ENCODE assay signal across 44 cellular contexts in genomic region chr22:32517488-32517887, GRCh38. TPM values are rescaled to one million over a fixed set of nuclear protein-coding genes. Genes with fewer than 3 reads are reported as not detected.
"Had no signal": no experiment of that assay in that cellular context is flagged by ENCODE, and none has a peak within 500 bp of the region (broad histone marks: within the 10 kb centered on the region; RNA-seq: fewer than 3 reads in every experiment).

No MANE protein-coding gene starts in this region.

- H3K27me3 Mint-ChIP-seq: activated naive CD4-positive, alpha-beta T cell treated with anti-CD3 and anti-CD28 coated beads, Interleukin-2, amount 10 ng/mL, durations not matched to agents 7 days and 5 days; activated naive CD4-positive, alpha-beta T cell treated with anti-CD3 and anti-CD28 coated beads, Interleukin-2, amount 50 U/mL, for 24 hours; activated naive CD8-positive, alpha-beta T cell; activated naive CD8-positive, alpha-beta T cell treated with anti-CD3 and anti-CD28 coated beads for 36 hours; activated naive CD8-positive, alpha-beta T cell treated with anti-CD3 and anti-CD28 coated beads, Interleukin-2, amount 50 U/mL, for 24 hours; activated T-cell treated with anti-CD3 and anti-CD28 coated beads, Interleukin-2, amount 50 U/mL, for 24 hours; activated T-helper 17 cell treated with anti-CD3 and anti-CD28 coated beads, Interleukin-2, amount 50 U/mL, for 72 hours; brain; central memory CD8-positive, alpha-beta T cell had no signal

- H3K4me3 ChIP-seq: adrenal gland, ascending aorta, body of pancreas, breast epithelium, cardiac muscle cell had no signal

- H3K36me3 Mint-ChIP-seq: activated naive CD4-positive, alpha-beta T cell treated with anti-CD3 and anti-CD28 coated beads, Interleukin-2, amount 10 ng/mL, durations not matched to agents 7 days and 5 days; activated naive CD4-positive, alpha-beta T cell treated with anti-CD3 and anti-CD28 coated beads, Interleukin-2, amount 50 U/mL, for 24 hours; activated naive CD4-positive, alpha-beta T cell treated with anti-CD3 and anti-CD28 coated beads, Interleukin-2, amount 50 U/mL, for 72 hours; activated naive CD8-positive, alpha-beta T cell treated with anti-CD3 and anti-CD28 coated beads for 36 hours; activated naive CD8-positive, alpha-beta T cell treated with anti-CD3 and anti-CD28 coated beads, Interleukin-2, amount 10 ng/mL, durations not matched to agents 7 days and 5 days had no signal

- H3K27ac Mint-ChIP-seq: activated naive CD4-positive, alpha-beta T cell treated with anti-CD3 and anti-CD28 coated beads for 36 hours; activated naive CD4-positive, alpha-beta T cell treated with anti-CD3 and anti-CD28 coated beads, Interleukin-2, amount 10 ng/mL, durations not matched to agents 7 days and 5 days; activated naive CD4-positive, alpha-beta T cell treated with anti-CD3 and anti-CD28 coated beads, Interleukin-2, amount 50 U/mL, for 24 hours; activated naive CD4-positive, alpha-beta T cell treated with anti-CD3 and anti-CD28 coated beads, Interleukin-2, amount 50 U/mL, for 72 hours; activated naive CD8-positive, alpha-beta T cell; activated naive CD8-positive, alpha-beta T cell treated with anti-CD3 and anti-CD28 coated beads for 36 hours; activated naive CD8-positive, alpha-beta T cell treated with anti-CD3 and anti-CD28 coated beads, Interleukin-2, amount 10 ng/mL, durations not matched to agents 7 days and 5 days; activated naive CD8-positive, alpha-beta T cell treated with anti-CD3 and anti-CD28 coated beads, Interleukin-2, amount 50 U/mL, for 24 hours; activated T-cell treated with anti-CD3 and anti-CD28 coated beads, Interleukin-2, amount 50 U/mL, for 24 hours; activated T-cell treated with anti-CD3 and anti-CD28 coated beads, Interleukin-2, amount 50 U/mL, for 72 hours; activated T-helper 1 cell treated with anti-CD3 and anti-CD28 coated beads, Interleukin-12 subunit alpha, Interleukin-12 subunit beta, Interleukin-2, Interleukin-4 antibody, amounts not matched to agents 30 ng/mL and 10 ng/mL and 1 ng/mL, durations not matched to agents 14 hours and 24 hours and 36 hours; activated T-helper 17 cell treated with anti-CD3 and anti-CD28 coated beads, Interleukin-2, amount 50 U/mL, for 72 hours; activated T-helper 2 cell treated with anti-CD3 and anti-CD28 coated beads, Interferon-gamma antibody, Interleukin-2, Interleukin-4, amounts not matched to agents 10 μg/mL and 5 μg/mL and 100 μg/mL, durations not matched to agents 14 hours and 24 hours and 36 hours; brain had no signal

- H3K9me3 ChIP-seq: adrenal gland, body of pancreas, breast epithelium had no signal

- FAIRE-seq: astrocyte, bronchial epithelial cell had no signal

- H3K9me3 Mint-ChIP-seq: activated naive CD4-positive, alpha-beta T cell treated with anti-CD3 and anti-CD28 coated beads for 36 hours; activated naive CD4-positive, alpha-beta T cell treated with anti-CD3 and anti-CD28 coated beads, Interleukin-2, amount 50 U/mL, for 24 hours; activated naive CD4-positive, alpha-beta T cell treated with anti-CD3 and anti-CD28 coated beads, Interleukin-2, amount 50 U/mL, for 72 hours; activated naive CD8-positive, alpha-beta T cell treated with anti-CD3 and anti-CD28 coated beads for 36 hours; activated naive CD8-positive, alpha-beta T cell treated with anti-CD3 and anti-CD28 coated beads, Interleukin-2, amount 10 ng/mL, durations not matched to agents 7 days and 5 days; activated naive CD8-positive, alpha-beta T cell treated with anti-CD3 and anti-CD28 coated beads, Interleukin-2, amount 50 U/mL, for 24 hours; activated T-cell treated with anti-CD3 and anti-CD28 coated beads, Interleukin-2, amount 50 U/mL, for 24 hours; activated T-cell treated with anti-CD3 and anti-CD28 coated beads, Interleukin-2, amount 50 U/mL, for 4 hours; activated T-cell treated with anti-CD3 and anti-CD28 coated beads, Interleukin-2, amount 50 U/mL, for 72 hours; activated T-helper 1 cell treated with anti-CD3 and anti-CD28 coated beads, Interleukin-12 subunit alpha, Interleukin-12 subunit beta, Interleukin-2, Interleukin-4 antibody, amounts not matched to agents 30 ng/mL and 10 ng/mL and 1 ng/mL, durations not matched to agents 14 hours and 24 hours and 36 hours; activated T-helper 17 cell treated with anti-CD3 and anti-CD28 coated beads, Interleukin-2, amount 50 U/mL, for 72 hours; activated T-helper 2 cell treated with anti-CD3 and anti-CD28 coated beads, Interferon-gamma antibody, Interleukin-2, Interleukin-4, amounts not matched to agents 10 μg/mL and 5 μg/mL and 100 μg/mL, durations not matched to agents 14 hours and 24 hours and 36 hours; central memory CD8-positive, alpha-beta T cell had no signal

- ATAC-seq: activated naive CD4-positive, alpha-beta T cell treated with anti-CD3 and anti-CD28 coated beads, Interleukin-2, amount 50 U/mL, for 72 hours; activated naive CD8-positive, alpha-beta T cell treated with anti-CD3 and anti-CD28 coated beads, Interleukin-2, amount 50 U/mL, for 24 hours; activated T-cell treated with anti-CD3 and anti-CD28 coated beads, Interleukin-2, amount 50 U/mL, for 4 hours; activated T-cell treated with anti-CD3 and anti-CD28 coated beads, Interleukin-2, amount 50 U/mL, for 72 hours; activated T-helper 17 cell treated with anti-CD3 and anti-CD28 coated beads, Interleukin-2, amount 50 U/mL, for 72 hours; body of pancreas had no signal

- H3K36me3 ChIP-seq: adrenal gland, ascending aorta, brain microvascular endothelial cell, breast epithelium, cardiac muscle cell had no signal

- H3K4me1 Mint-ChIP-seq: activated naive CD4-positive, alpha-beta T cell treated with anti-CD3 and anti-CD28 coated beads, Interleukin-2, amount 10 ng/mL, durations not matched to agents 7 days and 5 days; activated naive CD4-positive, alpha-beta T cell treated with anti-CD3 and anti-CD28 coated beads, Interleukin-2, amount 50 U/mL, for 24 hours; activated naive CD8-positive, alpha-beta T cell treated with anti-CD3 and anti-CD28 coated beads for 36 hours; activated naive CD8-positive, alpha-beta T cell treated with anti-CD3 and anti-CD28 coated beads, Interleukin-2, amount 10 ng/mL, durations not matched to agents 7 days and 5 days; activated naive CD8-positive, alpha-beta T cell treated with anti-CD3 and anti-CD28 coated beads, Interleukin-2, amount 50 U/mL, for 24 hours; activated T-helper 17 cell treated with anti-CD3 and anti-CD28 coated beads, Interleukin-2, amount 50 U/mL, for 72 hours; brain; central memory CD8-positive, alpha-beta T cell had no signal

- H3K27ac ChIP-seq: adrenal gland, ascending aorta, body of pancreas, brain microvascular endothelial cell, breast epithelium, cardiac muscle cell had no signal

- H3K27me3 ChIP-seq: adrenal gland, ascending aorta, brain microvascular endothelial cell, breast epithelium, cardiac muscle cell had no signal

- H3K4me3 Mint-ChIP-seq: activated naive CD4-positive, alpha-beta T cell treated with anti-CD3 and anti-CD28 coated beads for 36 hours; activated naive CD4-positive, alpha-beta T cell treated with anti-CD3 and anti-CD28 coated beads, Interleukin-2, amount 10 ng/mL, durations not matched to agents 7 days and 5 days; activated naive CD4-positive, alpha-beta T cell treated with anti-CD3 and anti-CD28 coated beads, Interleukin-2, amount 50 U/mL, for 24 hours; activated naive CD8-positive, alpha-beta T cell; activated naive CD8-positive, alpha-beta T cell treated with anti-CD3 and anti-CD28 coated beads for 36 hours; activated naive CD8-positive, alpha-beta T cell treated with anti-CD3 and anti-CD28 coated beads, Interleukin-2, amount 10 ng/mL, durations not matched to agents 7 days and 5 days; activated naive CD8-positive, alpha-beta T cell treated with anti-CD3 and anti-CD28 coated beads, Interleukin-2, amount 50 U/mL, for 24 hours; activated T-cell treated with anti-CD3 and anti-CD28 coated beads, Interleukin-2, amount 50 U/mL, for 24 hours; activated T-cell treated with anti-CD3 and anti-CD28 coated beads, Interleukin-2, amount 50 U/mL, for 4 hours; activated T-cell treated with anti-CD3 and anti-CD28 coated beads, Interleukin-2, amount 50 U/mL, for 72 hours; activated T-helper 1 cell treated with anti-CD3 and anti-CD28 coated beads, Interleukin-12 subunit alpha, Interleukin-12 subunit beta, Interleukin-2, Interleukin-4 antibody, amounts not matched to agents 30 ng/mL and 10 ng/mL and 1 ng/mL, durations not matched to agents 14 hours and 24 hours and 36 hours; activated T-helper 17 cell treated with anti-CD3 and anti-CD28 coated beads, Interleukin-2, amount 50 U/mL, for 72 hours; brain; central memory CD8-positive, alpha-beta T cell had no signal

- H3K4me1 ChIP-seq: adrenal gland, ascending aorta, body of pancreas, breast epithelium had no signal

- DNase-seq: activated effector memory CD4-positive, alpha-beta T cell treated with anti-CD3 and anti-CD28 coated beads, Interleukin-2, amount 50 U/mL, for 16 hours; activated effector memory CD4-positive, alpha-beta T cell treated with Interleukin-2 at 50 U/mL for 16 hours; activated gamma-delta T cell; activated gamma-delta T cell treated with Interleukin-2 at 50 U/mL for 16 hours; activated naive CD4-positive, alpha-beta T cell; activated naive CD4-positive, alpha-beta T cell treated with anti-CD3 and anti-CD28 coated beads for 36 hours; activated naive CD4-positive, alpha-beta T cell treated with anti-CD3 and anti-CD28 coated beads, Interleukin-2, amount 10 ng/mL, durations not matched to agents 7 days and 5 days; activated naive CD4-positive, alpha-beta T cell treated with anti-CD3 and anti-CD28 coated beads, Interleukin-2, amount 50 U/mL, for 16 hours; activated naive CD4-positive, alpha-beta T cell treated with Interleukin-2 at 50 U/mL for 16 hours; activated naive CD8-positive, alpha-beta T cell treated with anti-CD3 and anti-CD28 coated beads for 36 hours; activated naive CD8-positive, alpha-beta T cell treated with anti-CD3 and anti-CD28 coated beads, Interleukin-2, amount 10 ng/mL, durations not matched to agents 7 days and 5 days; activated naive CD8-positive, alpha-beta T cell treated with anti-CD3 and anti-CD28 coated beads, Interleukin-2, amount 50 U/mL, for 24 hours; activated T-cell treated with anti-CD3 and anti-CD28 coated beads, Interleukin-2, amount 50 U/mL, for 1 hour; activated T-cell treated with anti-CD3 and anti-CD28 coated beads, Interleukin-2, amount 50 U/mL, for 24 hours; activated T-cell treated with anti-CD3 and anti-CD28 coated beads, Interleukin-2, amount 50 U/mL, for 4 hours; activated T-cell treated with anti-CD3 and anti-CD28 coated beads, Interleukin-2, amount 50 U/mL, for 48 hours; activated T-cell treated with anti-CD3 and anti-CD28 coated beads, Interleukin-2, amount 50 U/mL, for 72 hours; adrenal gland; amniotic stem cell; amygdala; anterior cingulate cortex; aorta; body of pancreas; brain microvascular endothelial cell; caudate nucleus; central memory CD4-positive, alpha-beta T cell; cerebellar nuclear complex had no signal

RNA-seq across cellular contexts. Expression of gene BPIFC, which starts 53.2 kb away (rescaled TPM):
- total RNA-seq: activated naive CD4-positive, alpha-beta T cell treated with anti-CD3 and anti-CD28 coated beads for 36 hours; activated naive CD4-positive, alpha-beta T cell treated with anti-CD3 and anti-CD28 coated beads, Interleukin-2, amount 50 U/mL, for 72 hours; activated naive CD8-positive, alpha-beta T cell treated with anti-CD3 and anti-CD28 coated beads for 36 hours; activated naive CD8-positive, alpha-beta T cell treated with anti-CD3 and anti-CD28 coated beads, Interleukin-2, amount 10 ng/mL, durations not matched to agents 7 days and 5 days; activated T-cell treated with anti-CD3 and anti-CD28 coated beads, Interleukin-2, amount 50 U/mL, for 4 hours; activated T-cell treated with anti-CD3 and anti-CD28 coated beads, Interleukin-2, amount 50 U/mL, for 72 hours; activated T-helper 1 cell treated with anti-CD3 and anti-CD28 coated beads, Interleukin-12 subunit alpha, Interleukin-12 subunit beta, Interleukin-2, Interleukin-4 antibody, amounts not matched to agents 30 ng/mL and 10 ng/mL and 1 ng/mL, durations not matched to agents 14 hours and 24 hours and 36 hours; activated T-helper 17 cell treated with anti-CD3 and anti-CD28 coated beads, Interleukin-2, amount 50 U/mL, for 72 hours; activated T-helper 2 cell treated with anti-CD3 and anti-CD28 coated beads, Interferon-gamma antibody, Interleukin-2, Interleukin-4, amounts not matched to agents 10 μg/mL and 5 μg/mL and 100 μg/mL, durations not matched to agents 14 hours and 24 hours and 36 hours; adrenal gland; aorta; ascending aorta; astrocyte; body of pancreas; breast epithelium; bronchial epithelial cell; cardiac muscle cell; cardiac septum; cerebellum; chondrocyte had no signal
- polyA plus RNA-seq: adipose tissue, adrenal gland, aorta, cardiac muscle cell had no signal
